1 cellular context compared by ENCODE assay signal in genomic region chrX:139932077-139932900, GRCh38.
TF ChIP-seq lines count a peak whose summit lies in the region.

No MANE protein-coding gene starts in this region.

TF ChIP-seq in HEK293, 187 proteins besides CTCF, POLR2A, EP300 and RAD21 (continued from another document):
- no peak for TF ChIP-seq ZNF518A (tag by site-specific recombination; conservative IDR thresholded peaks at IDR 0.05; ENCODE audit: low read depth)
- TF ChIP-seq ZBTB6 (tag by site-specific recombination; IDR thresholded peaks at IDR 0.05) = no peak
- TF ChIP-seq ZIC2 (tag by site-specific recombination; IDR thresholded peaks at IDR 0.05) = peak; percentile 68
- TF ChIP-seq KLF8 (tag by site-specific recombination; IDR thresholded peaks at IDR 0.05) = peak; percentile 14; the same call in 1 of the 2 replicates
- peak; percentile 90 for TF ChIP-seq ZNF341 (tag by site-specific recombination; IDR thresholded peaks at IDR 0.05; ENCODE audit: low read depth)
- TF ChIP-seq ZBTB20 (tag by site-specific recombination; IDR thresholded peaks at IDR 0.05) = peak; percentile 36
- TF ChIP-seq ZNF600 (tag by site-specific recombination; IDR thresholded peaks at IDR 0.05) = no peak
- TF ChIP-seq ZFHX2 (tag by site-specific recombination; conservative IDR thresholded peaks at IDR 0.05) = 0 out of 2 replicates have a peak, but pooled peaks have one; percentile 4
- TF ChIP-seq PATZ1 (tag by site-specific recombination; IDR thresholded peaks at IDR 0.05) = no peak
- TF ChIP-seq ZNF121 (tag by site-specific recombination; IDR thresholded peaks at IDR 0.05) = no peak
- TF ChIP-seq ZNF843 (tag by site-specific recombination; IDR thresholded peaks at IDR 0.05) = no peak
- TF ChIP-seq RBAK (tag by site-specific recombination; IDR thresholded peaks at IDR 0.05) = no peak
- TF ChIP-seq SETDB1 (IDR thresholded peaks at IDR 0.05; ENCODE audit: insufficient read length, low read length) = no peak
- TF ChIP-seq ZNF596 (tag by site-specific recombination; IDR thresholded peaks at IDR 0.05) = no peak
- no peak for TF ChIP-seq ZNF19 (tag by site-specific recombination; IDR thresholded peaks at IDR 0.05; ENCODE audit: low read depth)
- TF ChIP-seq ZNF544 (tag by site-specific recombination; IDR thresholded peaks at IDR 0.05) = no peak
- TF ChIP-seq ZNF530 (tag by site-specific recombination; IDR thresholded peaks at IDR 0.05; ENCODE audit: low read depth) = no peak
- no peak for TF ChIP-seq ZNF560 (tag by site-specific recombination; IDR thresholded peaks at IDR 0.05; ENCODE audit: borderline replicate concordance)
- no peak for TF ChIP-seq ZNF623 (tag by site-specific recombination; IDR thresholded peaks at IDR 0.05)
- peak; percentile 52; the same call in 1 of the 2 replicates for TF ChIP-seq KLF9 (tag by site-specific recombination; IDR thresholded peaks at IDR 0.05; ENCODE audit: low read depth)
- no peak for TF ChIP-seq ZNF747 (tag by site-specific recombination; IDR thresholded peaks at IDR 0.05)
- no peak for TF ChIP-seq TCF7L2 (IDR thresholded peaks at IDR 0.05; ENCODE audit: borderline replicate concordance, low read depth, low read length)
- peak; percentile 60 for TF ChIP-seq ZBTB26 (tag by site-specific recombination; optimal IDR thresholded peaks at IDR 0.05)
- TF ChIP-seq ZNF37A (tag by site-specific recombination; IDR thresholded peaks at IDR 0.05) = no peak
- no peak for TF ChIP-seq ZNF501 (tag by site-specific recombination; IDR thresholded peaks at IDR 0.05)
- TF ChIP-seq ZBTB1 (tag by site-specific recombination; IDR thresholded peaks at IDR 0.05) = no peak
